8 cellular contexts compared by ENCODE assay signal in the genomic region with DNA sequence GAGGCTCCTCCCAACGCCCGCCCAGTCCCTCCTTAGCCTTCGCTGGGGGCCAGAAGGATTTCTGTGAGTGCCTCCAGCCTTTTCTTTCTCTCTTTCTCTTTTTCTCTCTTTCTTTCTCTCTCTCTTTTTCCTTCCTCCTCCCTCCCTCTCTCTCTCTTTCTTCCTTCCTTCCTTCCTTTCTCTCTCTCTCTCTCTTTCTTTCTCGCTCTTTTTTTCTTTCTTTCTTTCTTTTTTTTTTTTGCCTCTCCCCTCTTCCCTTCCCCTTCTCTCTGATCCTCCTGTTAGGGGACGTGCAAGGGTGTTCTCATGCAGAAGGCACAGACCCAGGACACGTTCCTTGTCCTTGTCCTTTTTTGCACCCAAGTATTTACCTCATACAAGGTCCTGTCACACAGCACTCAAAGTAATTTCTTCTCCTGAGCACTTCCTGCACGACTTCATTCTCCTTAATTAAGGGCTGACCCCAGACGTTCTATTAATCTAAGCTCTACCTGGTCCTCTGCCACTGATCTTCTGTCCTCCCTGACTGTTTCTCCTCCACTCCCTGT. TPM values are rescaled to one million over a fixed set of nuclear protein-coding genes. Genes with fewer than 3 reads are reported as not detected.
DNase-seq lines count a peak whose midpoint lies in the region; ATAC-seq and TF ChIP-seq lines count a peak whose summit lies in the region.

No MANE protein-coding gene starts in this region.

- DNase-seq in DMS114 treated with DMSO at 0.1 percent for 48 hours (lab: John Stamatoyannopoulos, UW; ENCODE audit: unreplicated experiment) (peak; percentile 9), NB4 (ENCODE audit: low read depth) (no peak), HT-29 (ENCODE audit: low spot score) (no peak), NCI-H345 treated with DMSO at 0.1 percent for 48 hours (lab: John Stamatoyannopoulos, UW; ENCODE audit: unreplicated experiment) (no peak), OCI-M1 (lab: John Stamatoyannopoulos, UW) (no peak)
- DNase-seq in effector memory CD4-positive, alpha-beta T cell, result no peak

- peaks cover 9% of the 10 kb centered on the region for H3K4me1 ChIP-seq in effector memory CD4-positive, alpha-beta T cell (ENCODE audit: control insufficient read depth, insufficient read depth, low read length, poor library complexity, severe bottlenecking)
- H3K4me1 ChIP-seq in neuron (ENCODE audit: insufficient read depth, low read length), result peaks cover 8% of the 10 kb centered on the region

- no peaks in the 10 kb centered on the region for H3K9me3 ChIP-seq in effector memory CD4-positive, alpha-beta T cell (ENCODE audit: control insufficient read depth, low read length)
- no peaks in the 10 kb centered on the region for H3K9me3 ChIP-seq in neuron (ENCODE audit: low read length)

- H3K27me3 ChIP-seq in effector memory CD4-positive, alpha-beta T cell (replicated peaks; ENCODE audit: control insufficient read depth, insufficient read depth, low read length, poor library complexity, severe bottlenecking), result no peaks in the 10 kb centered on the region
- H3K27me3 ChIP-seq in neuron (ENCODE audit: insufficient read depth, low read length), result peaks cover 3% of the 10 kb centered on the region

- peak overlapping the region; percentile 44 for H3K4me3 ChIP-seq in NB4 (ENCODE audit: low read depth, low read length)
- H3K4me3 ChIP-seq in effector memory CD4-positive, alpha-beta T cell (ENCODE audit: insufficient read depth, low read depth, low read length, poor library complexity, severe bottlenecking), result peak overlapping the region; percentile 85
- peak overlapping the region; percentile 75 for H3K4me3 ChIP-seq in neuron (ENCODE audit: low read length)

- H3K27ac ChIP-seq in effector memory CD4-positive, alpha-beta T cell (ENCODE audit: insufficient read depth, low read length, poor library complexity, severe bottlenecking), result peak overlapping the region; percentile 71

- no peak for ATAC-seq in GM18498 (IDR thresholded peaks at IDR 0.05; ENCODE audit: unreplicated experiment)

- H2AFZ ChIP-seq in neuron (ENCODE audit: low read depth, low read length), result peak overlapping the region; percentile 100

- TF ChIP-seq POLR2A in NB4 (IDR thresholded peaks at IDR 0.05; ENCODE audit: extremely low read depth, insufficient read length), result no peak

- no peaks in the 10 kb centered on the region for H3K36me3 ChIP-seq in effector memory CD4-positive, alpha-beta T cell (ENCODE audit: control insufficient read depth, insufficient read depth, low read length)
- H3K36me3 ChIP-seq in neuron (ENCODE audit: insufficient read depth, low read length), result no peaks in the 10 kb centered on the region

- TF ChIP-seq CTCF in NB4 (IDR thresholded peaks at IDR 0.05; ENCODE audit: low read depth, low read length), result no peak

RNA-seq across cellular contexts. Expression of gene PCNX2, which starts 0.3 kb away (rescaled TPM):
- total RNA-seq in HT-29 (2014; rRNA removed; shearing (Covaris generic)), result 11.8 and 20.2 TPM in 2 replicates

RNA-seq across cellular contexts. Expression of gene MAP3K21, which starts 31.7 kb away (rescaled TPM):
- 10.1 and 10.8 TPM in 2 replicates for total RNA-seq in HT-29 (2014; rRNA removed; shearing (Covaris generic))
